7 cellular contexts compared by ENCODE assay signal in the genomic region with DNA sequence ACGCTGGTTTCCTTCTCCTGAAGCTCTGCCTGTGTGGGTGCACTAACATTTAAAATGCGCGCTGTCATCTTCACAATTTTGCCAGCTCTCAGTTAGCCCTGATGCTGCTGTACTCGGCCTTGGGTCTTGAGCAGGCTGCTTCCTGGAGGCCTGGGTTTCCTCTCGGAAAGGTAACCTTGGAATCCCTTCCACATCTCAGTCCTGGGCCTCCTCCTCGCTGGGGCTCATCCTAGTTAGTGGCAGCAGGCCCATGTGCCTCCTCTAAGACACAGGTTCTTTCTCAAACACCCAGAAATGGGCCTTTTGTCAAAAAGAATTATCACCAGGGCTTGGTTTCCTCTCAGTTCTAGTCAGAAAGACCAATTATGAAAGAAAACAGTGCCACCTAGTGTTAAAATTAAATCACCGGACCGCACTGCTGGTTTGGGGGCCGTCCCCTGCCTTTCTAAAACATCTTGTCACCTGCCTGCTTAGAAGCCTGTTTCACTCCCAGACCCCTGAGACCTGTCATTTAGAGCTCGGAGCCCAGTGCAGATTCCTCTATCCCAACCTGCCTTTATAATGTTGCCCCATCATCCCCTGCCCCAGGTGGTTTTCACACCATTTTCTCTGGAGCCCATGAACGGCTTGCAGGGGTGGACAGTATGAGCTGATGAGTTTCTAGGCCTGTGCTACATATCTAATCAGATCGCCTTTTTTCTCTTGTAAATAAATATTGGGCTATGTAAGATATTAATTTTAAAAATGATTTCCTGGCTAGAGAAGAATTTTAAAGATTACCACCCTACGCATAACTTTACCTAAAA. TPM values are rescaled to one million over a fixed set of nuclear protein-coding genes. Genes with fewer than 3 reads are reported as not detected.
A peak's percentile ranks its signal among the peaks of the same experiment; 100 is the strongest.
DNase-seq lines count a peak whose midpoint lies in the region; ATAC-seq and TF ChIP-seq lines count a peak whose summit lies in the region.

No MANE protein-coding gene starts in this region.

- DNase-seq in GM03348 (ENCODE audit: low spot score) = peak; percentile 82
- no peak for DNase-seq in HFF-Myc (ENCODE audit: extremely low read depth, low read depth)
- DNase-seq in NCI-H2107 (lab: John Stamatoyannopoulos, UW) = peak; percentile 27
- DNase-seq in activated CD4-positive, alpha-beta T cell treated with anti-CD3 and anti-CD28 coated beads for 1 hour = peak; percentile 13
- DNase-seq in coronary artery (ENCODE audit: low spot score) = no peak
- peak in 1 of 3 donors; percentile 44 for DNase-seq in right lobe of liver
- peak; percentile 18 for DNase-seq in stimulated activated CD8-positive, alpha-beta memory T cell treated with anti-CD3 and anti-CD28 coated beads, Interleukin-12 subunit alpha, Interleukin-12 subunit beta, amount 100 ng/mL, for 1 hour (ENCODE audit: low read depth)

- H3K4me1 ChIP-seq in right lobe of liver = peaks cover 0 to 6% (median 0%) of the 10 kb centered on the region in 4 donors

- intact Hi-C loops in right lobe of liver (cut with DNase I) = loop anchor here (5.0 to 10.0 kb wide), 3 partner anchors 159 to 194 kb away; no protein-coding TSS in a partner anchor

- no peak overlapping the region for H3K4me3 ChIP-seq in HFF-Myc (replicated peaks; ENCODE audit: low read depth, low read length)
- H3K4me3 ChIP-seq in coronary artery = no peak overlapping the region
- no peak overlapping the region for H3K4me3 ChIP-seq in right lobe of liver

- no peaks in the 10 kb centered on the region for H3K27me3 ChIP-seq in right lobe of liver

- TF ChIP-seq CTCF in HFF-Myc (IDR thresholded peaks at IDR 0.05; ENCODE audit: low read depth, low read length, missing control alignments) (peak; percentile 41), coronary artery (IDR thresholded peaks at IDR 0.05) (peak; percentile 66), right lobe of liver (IDR thresholded peaks at IDR 0.05) (peak; percentile 61 to 78 (median 72))

- H3K36me3 ChIP-seq in right lobe of liver = no peaks in the 10 kb centered on the region

- no peaks in the 10 kb centered on the region for H3K9me3 ChIP-seq in right lobe of liver

- WGBS in right lobe of liver (ENCODE audit: insufficient coverage, low coverage, low lambda C conversion rate, missing lambda C conversion rate) = 31% methylated on average over 9 of the region's 13 CpGs

- no peak for TF ChIP-seq POLR2A in right lobe of liver (IDR thresholded peaks at IDR 0.05)

- no peak overlapping the region for H3K27ac ChIP-seq in coronary artery
- no peak overlapping the region for H3K27ac ChIP-seq in right lobe of liver

- peak; percentile 68 to 83 (median 80) for ATAC-seq in right lobe of liver

RNA-seq across cellular contexts. Expression of a gene that starts 42.4 kb away (rescaled TPM):
- 10 to 100 TPM in 1 of 6 experiments, 1 to 10 TPM in 1, under 1 TPM in 4; 0.48 to 23.0 (median 0.87) TPM for total RNA-seq in right lobe of liver

Comparison
In these comparisons a context has a peak if more than half of its experiments do, and no peak if none do; other contexts are left out.
1. DNase-seq: peak in GM03348 (single experiment), NCI-H2107 (single experiment), activated CD4-positive, alpha-beta T cell treated with anti-CD3 and anti-CD28 coated beads for 1 hour (single experiment) and stimulated activated CD8-positive, alpha-beta memory T cell treated with anti-CD3 and anti-CD28 coated beads, Interleukin-12 subunit alpha, Interleukin-12 subunit beta, amount 100 ng/mL, for 1 hour (single experiment); none in HFF-Myc (single experiment) and coronary artery (single experiment).
2. Peak in every context shown above with its lines, with median percentiles within 50 percentile points of each other: CTCF ChIP-seq.